Comparison of ENCODE assay signal across 8 cellular contexts in genomic region chr3:15385238-15385695, GRCh38. TPM values are rescaled to one million over a fixed set of nuclear protein-coding genes. Genes with fewer than 3 reads are reported as not detected.
DNase-seq lines count a peak whose midpoint lies in the region; ATAC-seq and TF ChIP-seq lines count a peak whose summit lies in the region.
"Not testable (repeated sequence)": the region's sequence is repeated elsewhere in the genome, so short reads cannot be mapped to it uniquely, and the experiment has no call there.

No MANE protein-coding gene starts in this region.

- H3K9me3 Mint-ChIP-seq in CD14-positive monocyte, memory B cell: not testable (repeated sequence)

- H3K27ac Mint-ChIP-seq in CD14-positive monocyte (peak overlapping the region in 5 of 7 donors; percentile 24 to 75 (median 32)), memory B cell (peak overlapping the region; percentile 83)

- peak; percentile 5 for ATAC-seq in GM19043 (IDR thresholded peaks at IDR 0.05; ENCODE audit: low read depth, unreplicated experiment)
- ATAC-seq in GM21367 (IDR thresholded peaks at IDR 0.05; ENCODE audit: unreplicated experiment) = peak; percentile 6
- peak; percentile 20 for ATAC-seq in HG02610 (IDR thresholded peaks at IDR 0.05; ENCODE audit: unreplicated experiment)
- peak; percentile 11 for ATAC-seq in HG02938 (IDR thresholded peaks at IDR 0.05; ENCODE audit: unreplicated experiment)
- peak; percentile 6 for ATAC-seq in HG03460 (IDR thresholded peaks at IDR 0.05; ENCODE audit: unreplicated experiment)
- ATAC-seq in memory B cell (ENCODE audit: low read depth) = peak; percentile 12

- TF ChIP-seq CTCF in CD14-positive monocyte (IDR thresholded peaks at IDR 0.05); SU-DHL-6 (IDR thresholded peaks at IDR 0.05; ENCODE audit: insufficient read depth, low read length, poor library complexity, severe bottlenecking): not testable (repeated sequence)

- not testable (repeated sequence) for H3K36me3 Mint-ChIP-seq in CD14-positive monocyte, memory B cell

- H3K9ac ChIP-seq in SU-DHL-6 (ENCODE audit: low read length) = not testable (repeated sequence)

- not testable (repeated sequence) for H2AFZ ChIP-seq in SU-DHL-6 (ENCODE audit: low read depth, low read length, severe bottlenecking)

- H3K9me3 ChIP-seq in SU-DHL-6 (ENCODE audit: insufficient read depth, low read length) = not testable (repeated sequence)

- H3K9me2 ChIP-seq in SU-DHL-6 (replicated peaks; ENCODE audit: insufficient read depth, low read length) = not testable (repeated sequence)

- not testable (repeated sequence) for H3K27me3 ChIP-seq in SU-DHL-6 (ENCODE audit: low read length)

- not testable (repeated sequence) for H3K79me2 ChIP-seq in SU-DHL-6 (ENCODE audit: insufficient read depth, low read length)

- not testable (repeated sequence) for H3K27me3 Mint-ChIP-seq in CD14-positive monocyte (ENCODE audit: low read depth in 3 of 3); memory B cell

- peak overlapping the region; percentile 58 for H3K4me2 ChIP-seq in SU-DHL-6 (ENCODE audit: low read depth, low read length, poor library complexity, severe bottlenecking)

- H3K36me3 ChIP-seq in SU-DHL-6 (ENCODE audit: low read length) = not testable (repeated sequence)

- not testable (repeated sequence) for H4K20me1 ChIP-seq in SU-DHL-6 (ENCODE audit: low read depth, low read length)

- peaks cover 37% of the 10 kb centered on the region for H3K4me1 Mint-ChIP-seq in CD14-positive monocyte
- peaks cover 65% of the 10 kb centered on the region for H3K4me1 Mint-ChIP-seq in memory B cell

- peak overlapping the region; percentile 86 for H3K27ac ChIP-seq in SU-DHL-6 (ENCODE audit: low read depth, low read length)

- H3F3A ChIP-seq in SU-DHL-6 (ENCODE audit: insufficient read depth) = peaks cover 18% of the 10 kb centered on the region

- intact Hi-C loops in CD14-positive monocyte (cut with micrococcal nuclease) = not testable (repeated sequence)

- not testable (repeated sequence) for H3K4me3 Mint-ChIP-seq in CD14-positive monocyte
- peak overlapping the region; percentile 39 for H3K4me3 Mint-ChIP-seq in memory B cell

- DNase-seq in CD14-positive monocyte (ENCODE audit: low spot score); memory B cell (ENCODE audit: low spot score in 2 of 2): not testable (repeated sequence)

- not testable (repeated sequence) for H3K4me3 ChIP-seq in SU-DHL-6 (ENCODE audit: insufficient read depth, low read length, poor library complexity, severe bottlenecking)

RNA-seq across cellular contexts. Expression of gene METTL6, which starts 42.1 kb away (rescaled TPM):
- 10 to 100 TPM in 1 of 2 donors, 1 to 10 TPM in 1; 9.1 to 15.1 TPM for polyA plus RNA-seq in CD14-positive monocyte

RNA-seq across cellular contexts. Expression of gene EAF1, which starts 42.1 kb away (rescaled TPM):
- polyA plus RNA-seq in CD14-positive monocyte = 1 to 10 TPM; 9.0 to 9.1 TPM

RNA-seq across cellular contexts. Expression of gene SH3BP5, which starts 52.9 kb away (rescaled TPM):
- 10 to 100 TPM; 10.7 to 22.8 TPM for polyA plus RNA-seq in CD14-positive monocyte
